Comparison of ENCODE assay signal across 8 cellular contexts in genomic region chr1:38586993-38587646, GRCh38.
A peak's percentile ranks its signal among the peaks of the same experiment; 100 is the strongest.
DNase-seq lines count a peak whose midpoint lies in the region; ATAC-seq and TF ChIP-seq lines count a peak whose summit lies in the region.

No MANE protein-coding gene starts in this region.

- no peaks in the 10 kb centered on the region for H3K36me3 ChIP-seq in PC-9 (ENCODE audit: low read depth)

- no peak overlapping the region for H2AFZ ChIP-seq in PC-9

- H3K9me2 ChIP-seq in PC-9 (ENCODE audit: insufficient read depth), result no peaks in the 10 kb centered on the region

- no peaks in the 10 kb centered on the region for H3K9me3 ChIP-seq in PC-9 (ENCODE audit: insufficient read depth, low read depth)

- peaks cover 32% of the 10 kb centered on the region; the same call in 1 of the 2 replicates for H3K27me3 ChIP-seq in PC-9 (ENCODE audit: insufficient read depth, low read depth)

- H3K27ac ChIP-seq in 22Rv1, result no peak overlapping the region
- no peak overlapping the region for H3K27ac ChIP-seq in PC-9

- H3K4me3 ChIP-seq in GM12875 (ENCODE audit: low read depth, low read length) (no peak overlapping the region), PC-9 (no peak overlapping the region)

- no peaks in the 10 kb centered on the region for H3K4me1 ChIP-seq in PC-9 (replicated peaks; ENCODE audit: insufficient read depth)

- CTCF ChIA-PET in PC-9 (lab: Charles Lee), result no interaction called here

- POLR2A ChIA-PET in PC-9 (lab: Charles Lee; ENCODE audit: unreplicated experiment), result no interaction called here

- TF ChIP-seq CTCF in 22Rv1 (IDR thresholded peaks at IDR 0.05) (peak; percentile 97), GM12875 (IDR thresholded peaks at IDR 0.05; ENCODE audit: borderline replicate concordance, insufficient read depth, low read depth, low read length) (peak; percentile 99), PC-9 (conservative IDR thresholded peaks at IDR 0.05) (peak; percentile 71)

- ATAC-seq in left cardiac atrium, result peak; percentile 17 to 57

- H3F3A ChIP-seq in PC-9 (ENCODE audit: insufficient read depth, low read depth), result no peaks in the 10 kb centered on the region

- DNase-seq in PC-9 (peak in 1 of 2 experiments; percentile 11), left cardiac atrium (peak; percentile 37), kidney glomerular epithelial cell (lab: John Stamatoyannopoulos, UW) (no peak), ureter (ENCODE audit: low spot score) (no peak)
- DNase-seq in activated naive CD4-positive, alpha-beta T cell treated with Interleukin-2 at 50 U/mL for 16 hours, result peak; percentile 51
- DNase-seq in stimulated activated CD4-positive, alpha-beta T cell treated with anti-CD3 and anti-CD28 coated beads, Interleukin-12 subunit alpha, Interleukin-12 subunit beta, amount 100 ng/mL, for 4 hours, result peak; percentile 52

- intact Hi-C loops in PC-9 (cut with micrococcal nuclease; ENCODE audit: unreplicated experiment) (no loop called here), left cardiac atrium (cut with DNase I) (no loop called here)

- H3K79me2 ChIP-seq in PC-9 (ENCODE audit: low read depth), result no peaks in the 10 kb centered on the region

- no TSS peak for BruUV-seq in PC-9 (replicated peaks; lab: Mats Ljungman, UMichigan)

- H3K4me2 ChIP-seq in PC-9, result no peak overlapping the region

- no peaks in the 10 kb centered on the region for H4K20me1 ChIP-seq in PC-9 (ENCODE audit: insufficient read depth)

Comparison
In these comparisons a context has a peak if more than half of its experiments do, and no peak if none do; other contexts are left out.
1. DNase-seq: peak in activated naive CD4-positive, alpha-beta T cell treated with Interleukin-2 at 50 U/mL for 16 hours (single experiment), left cardiac atrium (single experiment) and stimulated activated CD4-positive, alpha-beta T cell treated with anti-CD3 and anti-CD28 coated beads, Interleukin-12 subunit alpha, Interleukin-12 subunit beta, amount 100 ng/mL, for 4 hours (single experiment); none in kidney glomerular epithelial cell (single experiment) and ureter (single experiment).
2. Peak in every context shown above with its lines, with median percentiles within 50 percentile points of each other: CTCF ChIP-seq.